Comparison of ENCODE assay signal across 22 cellular contexts in genomic region chr2:235083822-235084221, GRCh38.
"Had no signal": no experiment of that assay in that cellular context is flagged by ENCODE, and none has a peak within 500 bp of the region (broad histone marks: within the 10 kb centered on the region; RNA-seq: fewer than 3 reads in every experiment).

No MANE protein-coding gene starts in this region.

- H3K4me1 ChIP-seq: breast epithelium, colonic mucosa, vagina had no signal

- ATAC-seq: activated T-cell treated with anti-CD3 and anti-CD28 coated beads, Interleukin-2, amount 50 U/mL, for 4 hours; natural killer cell; WTC11 had no signal

- DNase-seq: activated CD8-positive, alpha-beta memory T cell treated with anti-CD3 and anti-CD28 coated beads, Interleukin-2, amount 50 U/mL, for 48 hours; activated naive CD4-positive, alpha-beta T cell treated with Interleukin-2 at 50 U/mL for 16 hours; activated naive CD8-positive, alpha-beta T cell treated with anti-CD3 and anti-CD28 coated beads for 36 hours; activated T-cell treated with anti-CD3 and anti-CD28 coated beads, Interleukin-2, amount 50 U/mL, for 4 hours; amniotic stem cell; colonic mucosa; dorsolateral prefrontal cortex; esophagus squamous epithelium; immature natural killer cell; left ventricle myocardium inferior; midbrain; natural killer cell; retina; stimulated activated CD4-positive, alpha-beta T cell treated with anti-CD3 and anti-CD28 coated beads, Interleukin-2, amount 100 ng/mL, for 48 hours; stimulated activated CD8-positive, alpha-beta memory T cell treated with anti-CD3 and anti-CD28 coated beads, Interleukin-4, amount 100 ng/mL, for 48 hours; stimulated activated naive CD4-positive, alpha-beta T cell; T-helper 9 cell; testis; trophoblast cell had no signal

- H3K4me3 ChIP-seq: breast epithelium, colonic mucosa, dorsolateral prefrontal cortex, esophagus squamous epithelium, left ventricle myocardium inferior, testis, vagina had no signal

- H3K27me3 ChIP-seq: breast epithelium, colonic mucosa, testis, vagina had no signal

- H3K27ac ChIP-seq: breast epithelium, colonic mucosa, dorsolateral prefrontal cortex, esophagus squamous epithelium, left ventricle myocardium inferior, testis, vagina had no signal

- H3K36me3 ChIP-seq: breast epithelium, colonic mucosa, esophagus squamous epithelium, left ventricle myocardium inferior, vagina had no signal

- H3K9me3 ChIP-seq: breast epithelium, colonic mucosa, esophagus squamous epithelium, testis, vagina had no signal
